Comparison of ENCODE assay signal across 20 cellular contexts in genomic region chr1:192635041-192635440, GRCh38. TPM values are rescaled to one million over a fixed set of nuclear protein-coding genes. Genes with fewer than 3 reads are reported as not detected.
"Had no signal": no experiment of that assay in that cellular context is flagged by ENCODE, and none has a peak within 500 bp of the region (broad histone marks: within the 10 kb centered on the region; RNA-seq: fewer than 3 reads in every experiment).

No MANE protein-coding gene starts in this region.

- H3K27me3 ChIP-seq: brain microvascular endothelial cell, cardiac muscle cell, SJSA1 had no signal

- H3K27ac ChIP-seq: brain microvascular endothelial cell, cardiac muscle cell, SJSA1 had no signal

- H3K9me3 ChIP-seq: SJSA1 had no signal

- H3K4me1 ChIP-seq: SJSA1 had no signal

- DNase-seq: activated CD4-positive, alpha-beta T cell treated with anti-CD3 and anti-CD28 coated beads for 4 hours; activated CD8-positive, alpha-beta memory T cell treated with anti-CD3 and anti-CD28 coated beads, Interleukin-2, amount 50 U/mL, for 4 hours; activated CD8-positive, alpha-beta T cell treated with anti-CD3 and anti-CD28 coated beads for 36 hours; activated naive CD4-positive, alpha-beta T cell; activated T-cell treated with anti-CD3 and anti-CD28 coated beads, Interleukin-2, amount 50 U/mL, for 72 hours; amygdala; brain microvascular endothelial cell; MM.1S; NCI-H1092; NCI-H1417; NCI-H1694; NCI-H2029; NCI-H2107; NCI-H345; NCI-H510A treated with DMSO at 0.1 percent for 48 hours; Right ventricle myocardium superior; RPMI8226 had no signal

- H3K36me3 ChIP-seq: brain microvascular endothelial cell, cardiac muscle cell, SJSA1 had no signal

- H3K4me3 ChIP-seq: cardiac muscle cell, SJSA1 had no signal

RNA-seq across cellular contexts. Expression of gene RGS13, which starts 0.9 kb away (rescaled TPM):
- total RNA-seq: activated CD8-positive, alpha-beta T cell treated with anti-CD3 and anti-CD28 coated beads for 36 hours; activated T-cell treated with anti-CD3 and anti-CD28 coated beads, Interleukin-2, amount 50 U/mL, for 72 hours; activated T-helper 2 cell treated with anti-CD3 and anti-CD28 coated beads, Interferon-gamma antibody, Interleukin-2, Interleukin-4, amounts not matched to agents 10 μg/mL and 5 μg/mL and 100 μg/mL, durations not matched to agents 14 hours and 24 hours and 36 hours; SJSA1 had no signal

RNA-seq across cellular contexts. Expression of gene RGS1, which starts 59.5 kb away (rescaled TPM):
- total RNA-seq: cardiac muscle cell, SJSA1 had no signal
